ENCODE assay signal across 22 cellular contexts in genomic region chr15:83709813-83710212, GRCh38. TPM values are rescaled to one million over a fixed set of nuclear protein-coding genes. Genes with fewer than 3 reads are reported as not detected.
"Had no signal": no experiment of that assay in that cellular context is flagged by ENCODE, and none has a peak within 500 bp of the region (broad histone marks: within the 10 kb centered on the region; RNA-seq: fewer than 3 reads in every experiment).

No MANE protein-coding gene starts in this region.

- DNase-seq: Kasumi-1, MM.1S, NCI-H1092 treated with DMSO at 0.1 percent for 48 hours, NCI-H1436, NCI-H187, NCI-H2029, NCI-H2081 treated with DMSO at 0.1 percent for 48 hours, NCI-H2171, NCI-H226, NCI-H446, NCI-H510A, NCI-H524 treated with DMSO at 0.1 percent for 48 hours, NCI-H69, NCI-H774, SHP77 had no signal

- H3K27ac ChIP-seq: HL-60, KMS-11, RWPE1 had no signal

- H3K9ac ChIP-seq: KMS-11 had no signal

- FAIRE-seq: HTR-8/SVneo had no signal

- ATAC-seq: Panc1, SK-N-SH treated with all-trans-retinoic acid at 6 μM for 48 hours had no signal

- H3K4me2 ChIP-seq: KMS-11 had no signal

RNA-seq across cellular contexts. Expression of gene ADAMTSL3, which starts 55.9 kb away (rescaled TPM):
- total RNA-seq: M059J had no signal
